14 cellular contexts compared by ENCODE assay signal in genomic region chr6:100132005-100132404, GRCh38.
DNase-seq lines count a peak whose midpoint lies in the region; ATAC-seq and TF ChIP-seq lines count a peak whose summit lies in the region.
"Had no signal": no experiment of that assay in that cellular context is flagged by ENCODE, and none has a peak within 500 bp of the region (broad histone marks: within the 10 kb centered on the region; RNA-seq: fewer than 3 reads in every experiment).

No MANE protein-coding gene starts in this region.

- H3K4me1 ChIP-seq in PC-9 (replicated peaks; ENCODE audit: insufficient read depth): no peaks in the 10 kb centered on the region
- H3K4me1 ChIP-seq in testis: no peaks in the 10 kb centered on the region
- H3K4me1 ChIP-seq: HAP-1 had no signal

- no peaks in the 10 kb centered on the region for H3K27me3 ChIP-seq in PC-9 (ENCODE audit: insufficient read depth, low read depth)
- H3K27me3 ChIP-seq in testis: no peaks in the 10 kb centered on the region
- H3K27me3 ChIP-seq: BLaER1 had no signal

- H3K9me3 Mint-ChIP-seq in activated CD8-positive, alpha-beta memory T cell treated with anti-CD3 and anti-CD28 coated beads, Interleukin-2, amount 10 ng/mL, durations not matched to agents 7 days and 5 days (ENCODE audit: low read depth): peaks cover 6% of the 10 kb centered on the region
- peaks cover 29% of the 10 kb centered on the region for H3K9me3 Mint-ChIP-seq in activated T-helper 2 cell treated with anti-CD3 and anti-CD28 coated beads, Interferon-gamma antibody, Interleukin-2, Interleukin-4, amounts not matched to agents 10 μg/mL and 5 μg/mL and 100 μg/mL, durations not matched to agents 14 hours and 24 hours and 36 hours

- CTCF ChIA-PET in activated CD8-positive, alpha-beta memory T cell treated with anti-CD3 and anti-CD28 coated beads, Interleukin-2, amount 10 ng/mL, durations not matched to agents 7 days and 5 days (lab: Charles Lee): no interaction called here
- CTCF ChIA-PET in PC-9 (lab: Charles Lee): no interaction called here

- H3K27ac Mint-ChIP-seq in activated CD8-positive, alpha-beta memory T cell treated with anti-CD3 and anti-CD28 coated beads, Interleukin-2, amount 10 ng/mL, durations not matched to agents 7 days and 5 days: peak overlapping the region; percentile 75
- peak overlapping the region; percentile 28 for H3K27ac Mint-ChIP-seq in activated T-helper 2 cell treated with anti-CD3 and anti-CD28 coated beads, Interferon-gamma antibody, Interleukin-2, Interleukin-4, amounts not matched to agents 10 μg/mL and 5 μg/mL and 100 μg/mL, durations not matched to agents 14 hours and 24 hours and 36 hours
- H3K27ac Mint-ChIP-seq: CD14-positive monocyte; CD4-positive, alpha-beta memory T cell had no signal

- H3K27ac ChIP-seq in PC-9 (no peak overlapping the region), testis (no peak overlapping the region)
- H3K27ac ChIP-seq: 22Rv1, BLaER1, GM23248 had no signal

- TF ChIP-seq POLR2A in testis (IDR thresholded peaks at IDR 0.05) (no peak), erythroblast (IDR thresholded peaks at IDR 0.05; ENCODE audit: low read length) (no peak)

- peaks cover 3% of the 10 kb centered on the region; the same call in 1 of the 2 replicates for H3K9me2 ChIP-seq in PC-9 (ENCODE audit: insufficient read depth)

- intact Hi-C loops in PC-9 (cut with micrococcal nuclease; ENCODE audit: unreplicated experiment) (no loop called here), testis (cut with DNase I; ENCODE audit: low total_unique reads) (no loop called here)
- intact Hi-C loops in activated T-helper 2 cell treated with anti-CD3 and anti-CD28 coated beads, Interferon-gamma antibody, Interleukin-2, Interleukin-4, amounts not matched to agents 10 μg/mL and 5 μg/mL and 100 μg/mL, durations not matched to agents 14 hours and 24 hours and 36 hours (cut with micrococcal nuclease): no loop called here

- TF ChIP-seq CTCF in PC-9 (conservative IDR thresholded peaks at IDR 0.05) (no peak), testis (IDR thresholded peaks at IDR 0.05) (no peak)

- H3K27me3 Mint-ChIP-seq in activated CD8-positive, alpha-beta memory T cell treated with anti-CD3 and anti-CD28 coated beads, Interleukin-2, amount 10 ng/mL, durations not matched to agents 7 days and 5 days: no peaks in the 10 kb centered on the region
- H3K27me3 Mint-ChIP-seq in activated T-helper 2 cell treated with anti-CD3 and anti-CD28 coated beads, Interferon-gamma antibody, Interleukin-2, Interleukin-4, amounts not matched to agents 10 μg/mL and 5 μg/mL and 100 μg/mL, durations not matched to agents 14 hours and 24 hours and 36 hours (ENCODE audit: low read depth): no peaks in the 10 kb centered on the region

- BruUV-seq in PC-9 (replicated peaks; lab: Mats Ljungman, UMichigan): no TSS peak

- POLR2A ChIA-PET in PC-9 (lab: Charles Lee; ENCODE audit: unreplicated experiment): no interaction called here

- no peak overlapping the region for H3K4me3 ChIP-seq in PC-9
- no peak overlapping the region for H3K4me3 ChIP-seq in testis
- H3K4me3 ChIP-seq: BLaER1, GM23248, HAP-1 had no signal

- H3K4me3 Mint-ChIP-seq in activated CD8-positive, alpha-beta memory T cell treated with anti-CD3 and anti-CD28 coated beads, Interleukin-2, amount 10 ng/mL, durations not matched to agents 7 days and 5 days: no peak overlapping the region
- H3K4me3 Mint-ChIP-seq in activated T-helper 2 cell treated with anti-CD3 and anti-CD28 coated beads, Interferon-gamma antibody, Interleukin-2, Interleukin-4, amounts not matched to agents 10 μg/mL and 5 μg/mL and 100 μg/mL, durations not matched to agents 14 hours and 24 hours and 36 hours (ENCODE audit: low read depth): no peak overlapping the region
- H3K4me3 Mint-ChIP-seq: CD14-positive monocyte; CD4-positive, alpha-beta memory T cell had no signal

- H3K36me3 ChIP-seq in PC-9 (ENCODE audit: low read depth) (no peaks in the 10 kb centered on the region), testis (ENCODE audit: low read depth, missing control alignments) (no peaks in the 10 kb centered on the region)
- H3K36me3 ChIP-seq: BLaER1, HAP-1 had no signal

- H3K79me2 ChIP-seq in PC-9 (ENCODE audit: low read depth): no peaks in the 10 kb centered on the region

- no peaks in the 10 kb centered on the region for H4K20me1 ChIP-seq in PC-9 (ENCODE audit: insufficient read depth)
- H4K20me1 ChIP-seq: BLaER1 had no signal

- H3K4me1 Mint-ChIP-seq in activated CD8-positive, alpha-beta memory T cell treated with anti-CD3 and anti-CD28 coated beads, Interleukin-2, amount 10 ng/mL, durations not matched to agents 7 days and 5 days: peaks cover 43% of the 10 kb centered on the region
- peaks cover 28% of the 10 kb centered on the region for H3K4me1 Mint-ChIP-seq in activated T-helper 2 cell treated with anti-CD3 and anti-CD28 coated beads, Interferon-gamma antibody, Interleukin-2, Interleukin-4, amounts not matched to agents 10 μg/mL and 5 μg/mL and 100 μg/mL, durations not matched to agents 14 hours and 24 hours and 36 hours (ENCODE audit: low read depth)
- H3K4me1 Mint-ChIP-seq: CD14-positive monocyte had no signal

- H3K4me2 ChIP-seq in PC-9: no peak overlapping the region
- H3K4me2 ChIP-seq: BLaER1 had no signal

- peak overlapping the region; percentile 53; the same call in 1 of the 2 replicates for H2AFZ ChIP-seq in PC-9
- H2AFZ ChIP-seq: GM23248 had no signal

- peaks cover 44% of the 10 kb centered on the region for H3K36me3 Mint-ChIP-seq in activated CD8-positive, alpha-beta memory T cell treated with anti-CD3 and anti-CD28 coated beads, Interleukin-2, amount 10 ng/mL, durations not matched to agents 7 days and 5 days
- peaks cover 35% of the 10 kb centered on the region for H3K36me3 Mint-ChIP-seq in activated T-helper 2 cell treated with anti-CD3 and anti-CD28 coated beads, Interferon-gamma antibody, Interleukin-2, Interleukin-4, amounts not matched to agents 10 μg/mL and 5 μg/mL and 100 μg/mL, durations not matched to agents 14 hours and 24 hours and 36 hours (ENCODE audit: low read depth)
- H3K36me3 Mint-ChIP-seq: CD14-positive monocyte had no signal

- DNase-seq in activated CD8-positive, alpha-beta memory T cell treated with anti-CD3 and anti-CD28 coated beads, Interleukin-2, amount 10 ng/mL, durations not matched to agents 7 days and 5 days: no peak
- DNase-seq in activated CD8-positive, alpha-beta memory T cell treated with anti-CD3 and anti-CD28 coated beads for 24 hours: no peak
- DNase-seq in PC-9 (no peak), testis (no peak), erythroblast (lab: John Stamatoyannopoulos, UW) (no peak), T1000 (lab: John Stamatoyannopoulos, UW) (no peak)
- no peak for DNase-seq in activated T-helper 2 cell treated with anti-CD3 and anti-CD28 coated beads, Interferon-gamma antibody, Interleukin-2, Interleukin-4, amounts not matched to agents 10 μg/mL and 5 μg/mL and 100 μg/mL, durations not matched to agents 14 hours and 24 hours and 36 hours (ENCODE audit: low spot score)
- DNase-seq: CD4-positive, alpha-beta memory T cell; DMS79 treated with DMSO at 0.1 percent for 48 hours; GM23248 had no signal

- H3K9me3 ChIP-seq in PC-9 (ENCODE audit: insufficient read depth, low read depth) (peaks cover 13% of the 10 kb centered on the region), testis (no peaks in the 10 kb centered on the region)
- H3K9me3 ChIP-seq: HAP-1 had no signal

- ATAC-seq in activated CD8-positive, alpha-beta memory T cell treated with anti-CD3 and anti-CD28 coated beads, Interleukin-2, amount 10 ng/mL, durations not matched to agents 7 days and 5 days: peak; percentile 53

- no peaks in the 10 kb centered on the region for H3F3A ChIP-seq in PC-9 (ENCODE audit: insufficient read depth, low read depth)
